In the genomic region with DNA sequence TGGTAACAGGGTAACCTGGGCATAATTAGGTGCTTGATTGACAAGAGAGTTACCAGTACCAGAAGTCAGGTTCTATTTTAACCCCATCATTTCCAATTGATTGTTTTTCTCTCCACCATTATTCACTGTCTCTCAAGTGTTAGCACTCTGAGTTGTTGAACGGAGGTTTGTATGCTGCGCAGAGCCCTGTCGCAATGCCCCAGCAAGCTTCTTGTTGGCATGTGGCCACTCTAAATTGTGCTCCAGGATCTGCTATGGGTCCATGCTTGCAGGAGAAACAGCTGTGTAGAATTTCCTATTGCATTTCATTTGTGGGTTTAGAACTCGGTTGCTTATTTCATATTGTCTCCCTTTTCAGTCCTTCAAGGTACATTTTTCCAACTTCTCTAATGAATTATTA, we compare ENCODE assay signal across 17 cellular contexts.
A peak's percentile ranks its signal among the peaks of the same experiment; 100 is the strongest.
DNase-seq lines count a peak whose midpoint lies in the region; ATAC-seq, FAIRE-seq and TF ChIP-seq lines count a peak whose summit lies in the region.
"Had no signal": no experiment of that assay in that cellular context is flagged by ENCODE, and none has a peak within 500 bp of the region (broad histone marks: within the 10 kb centered on the region; RNA-seq: fewer than 3 reads in every experiment).

No MANE protein-coding gene starts in this region.

- H3K36me3 Mint-ChIP-seq in naive thymus-derived CD4-positive, alpha-beta T cell, result peaks cover 8 to 58% (median 38%) of the 10 kb centered on the region in 5 donors

- TF ChIP-seq POLR2A in gastrocnemius medialis (IDR thresholded peaks at IDR 0.05), result no peak

- H3K4me1 ChIP-seq in RWPE2 (ENCODE audit: insufficient read depth, poor library complexity, severe bottlenecking), result peaks cover 28% of the 10 kb centered on the region
- peaks cover 46 to 66% of the 10 kb centered on the region in 2 donors for H3K4me1 ChIP-seq in gastrocnemius medialis
- H3K4me1 ChIP-seq in naive thymus-derived CD4-positive, alpha-beta T cell (ENCODE audit: control insufficient read depth in 2 of 2, insufficient read depth in 2 of 2, low read length in 2 of 2), result no peaks in the 10 kb centered on the region

- ATAC-seq in RWPE2 (ENCODE audit: low read depth), result 0 out of 3 replicates have a peak, but pooled peaks have one; percentile 6
- peak; percentile 58 to 76 for ATAC-seq in gastrocnemius medialis
- no peak for ATAC-seq in HG03439 (IDR thresholded peaks at IDR 0.05; ENCODE audit: unreplicated experiment)
- no peak for ATAC-seq in naive thymus-derived CD4-positive, alpha-beta T cell
- ATAC-seq: activated T-cell treated with anti-CD3 and anti-CD28 coated beads, Interleukin-2, amount 50 U/mL, for 4 hours; mucosa of descending colon had no signal

- H3K36me3 ChIP-seq in RWPE2 (ENCODE audit: low read depth), result peaks cover 23% of the 10 kb centered on the region
- peaks cover 0 to 25% of the 10 kb centered on the region in 2 donors for H3K36me3 ChIP-seq in gastrocnemius medialis
- peaks cover 0 to 55% (median 11%) of the 10 kb centered on the region in 3 experiments for H3K36me3 ChIP-seq in naive thymus-derived CD4-positive, alpha-beta T cell (ENCODE audit: control insufficient read depth in 2 of 3, insufficient read depth in 3 of 3, low read length in 3 of 3)

- peaks cover 5 to 39% (median 19%) of the 10 kb centered on the region in 7 donors for H3K4me1 Mint-ChIP-seq in naive thymus-derived CD4-positive, alpha-beta T cell

- H3K4me3 ChIP-seq in RWPE2 (ENCODE audit: severe bottlenecking), result peak overlapping the region; percentile 10
- no peak overlapping the region for H3K4me3 ChIP-seq in fibroblast of villous mesenchyme (ENCODE audit: low read depth, low read length)
- peak overlapping the region in 1 of 4 donors; percentile 2 for H3K4me3 ChIP-seq in gastrocnemius medialis
- no peak overlapping the region for H3K4me3 ChIP-seq in naive thymus-derived CD4-positive, alpha-beta T cell (ENCODE audit: low read length)
- H3K4me3 ChIP-seq: mucosa of descending colon had no signal

- CTCF ChIA-PET in naive thymus-derived CD4-positive, alpha-beta T cell (lab: Charles Lee), result no interaction called here

- FAIRE-seq in GM19239 (lab: Jason Lieb, UNC), result peak; percentile 51
- FAIRE-seq: small intestine had no signal

- POLR2A ChIA-PET in naive thymus-derived CD4-positive, alpha-beta T cell (lab: Charles Lee), result no interaction called here

- TF ChIP-seq CTCF in RWPE2 (IDR thresholded peaks at IDR 0.05; ENCODE audit: poor library complexity, severe bottlenecking), result no peak
- TF ChIP-seq CTCF in fibroblast of villous mesenchyme (IDR thresholded peaks at IDR 0.05; ENCODE audit: insufficient read depth, low read depth, low read length), result no peak
- TF ChIP-seq CTCF in gastrocnemius medialis (IDR thresholded peaks at IDR 0.05 in 4 of 5, conservative IDR thresholded peaks at IDR 0.05 in 1 of 5), result no peak
- no peak for TF ChIP-seq CTCF in GM10266 (IDR thresholded peaks at IDR 0.05; ENCODE audit: control insufficient read depth, insufficient read depth, low read depth, missing control alignments)

- DNase-seq in GM19239 (ENCODE audit: insufficient read length, low spot score), result no peak
- DNase-seq in RWPE2 (ENCODE audit: low spot score), result no peak
- peak; percentile 44 for DNase-seq in fibroblast of villous mesenchyme (ENCODE audit: low read depth)
- DNase-seq in gastrocnemius medialis, result peak; percentile 59 to 82
- no peak for DNase-seq in NCI-H2171 (lab: John Stamatoyannopoulos, UW)
- DNase-seq in GM10266 (ENCODE audit: extremely low spot score), result no peak
- no peak for DNase-seq in naive thymus-derived CD4-positive, alpha-beta T cell
- DNase-seq: activated T-cell treated with anti-CD3 and anti-CD28 coated beads, Interleukin-2, amount 50 U/mL, for 4 hours; effector CD8-positive, alpha-beta T cell; GDM1; mucosa of descending colon; NCI-H69; SHP77; small intestine; WERI-Rb-1 had no signal

- H3K27ac Mint-ChIP-seq in naive thymus-derived CD4-positive, alpha-beta T cell, result peak overlapping the region in 4 of 9 donors; percentile 21 to 41 (median 27)

- in situ Hi-C loops in gastrocnemius medialis (cut with MboI; ENCODE audit: low sequenced_read_pairs in 4 of 4), result loop anchor here in 1 of 4 donors (25.0 kb wide), 1 partner anchor 110 kb away; no protein-coding TSS in a partner anchor

- H3K4me3 Mint-ChIP-seq in naive thymus-derived CD4-positive, alpha-beta T cell, result no peak overlapping the region
- H3K4me3 Mint-ChIP-seq: activated T-cell treated with anti-CD3 and anti-CD28 coated beads, Interleukin-2, amount 50 U/mL, for 4 hours; CD14-positive monocyte had no signal

- H3K9me3 ChIP-seq in RWPE2 (ENCODE audit: severe bottlenecking) (no peaks in the 10 kb centered on the region), gastrocnemius medialis (no peaks in the 10 kb centered on the region)
- H3K9me3 ChIP-seq in naive thymus-derived CD4-positive, alpha-beta T cell (ENCODE audit: control insufficient read depth in 2 of 3, low read length in 3 of 3), result no peaks in the 10 kb centered on the region
- H3K9me3 ChIP-seq: mucosa of descending colon had no signal

- intact Hi-C loops in gastrocnemius medialis (cut with DNase I; ENCODE audit: low total_unique reads), result no loop called here
- intact Hi-C loops in naive thymus-derived CD4-positive, alpha-beta T cell (cut with micrococcal nuclease), result no loop called here

- no peaks in the 10 kb centered on the region for H3K27me3 Mint-ChIP-seq in naive thymus-derived CD4-positive, alpha-beta T cell

- no peaks in the 10 kb centered on the region for H3K9me3 Mint-ChIP-seq in naive thymus-derived CD4-positive, alpha-beta T cell
- H3K9me3 Mint-ChIP-seq: activated T-cell treated with anti-CD3 and anti-CD28 coated beads, Interleukin-2, amount 50 U/mL, for 4 hours; CD14-positive monocyte had no signal

- H3K27ac ChIP-seq in RWPE2 (ENCODE audit: poor library complexity, severe bottlenecking) (peak overlapping the region; percentile 84), gastrocnemius medialis (peak overlapping the region; percentile 76 to 87 (median 82))
- H3K27ac ChIP-seq in naive thymus-derived CD4-positive, alpha-beta T cell (ENCODE audit: low read depth, low read length), result no peak overlapping the region
- H3K27ac ChIP-seq: WERI-Rb-1 had no signal

- H3K27me3 ChIP-seq in RWPE2 (ENCODE audit: insufficient read depth, poor library complexity, severe bottlenecking) (no peaks in the 10 kb centered on the region), gastrocnemius medialis (no peaks in the 10 kb centered on the region)
- H3K27me3 ChIP-seq in naive thymus-derived CD4-positive, alpha-beta T cell (ENCODE audit: control insufficient read depth in 2 of 2, insufficient read depth in 2 of 2, low read length in 2 of 2), result no peaks in the 10 kb centered on the region

Comparison
In these comparisons a context has a peak if more than half of its experiments do, and no peak if none do; other contexts are left out.
1. DNase-seq: peak in fibroblast of villous mesenchyme (single experiment) and gastrocnemius medialis (2 of 2); none in GM19239 (single experiment), RWPE2 (single experiment), NCI-H2171 (single experiment), GM10266 (single experiment) and naive thymus-derived CD4-positive, alpha-beta T cell (0 of 9).
2. ATAC-seq: peak in RWPE2 (single experiment) and gastrocnemius medialis (2 of 2); none in HG03439 (single experiment) and naive thymus-derived CD4-positive, alpha-beta T cell (single experiment).